In genomic region chr2:165794520-165794882, GRCh38 we compare ENCODE assay signal across 8 cellular contexts. TPM values are rescaled to one million over a fixed set of nuclear protein-coding genes. Genes with fewer than 3 reads are reported as not detected.
DNase-seq lines count a peak whose midpoint lies in the region; ATAC-seq and TF ChIP-seq lines count a peak whose summit lies in the region.

No MANE protein-coding gene starts in this region.

- TF ChIP-seq CTCF in ovary (IDR thresholded peaks at IDR 0.05), result no peak

- peak; percentile 73 for DNase-seq in NK-92 treated with Interleukin-12 subunit alpha and Interleukin-12 subunit beta, amount 100 ng/mL, for 24 hours (lab: John Stamatoyannopoulos, UW)
- DNase-seq in NK-92 (lab: John Stamatoyannopoulos, UW; ENCODE audit: unreplicated experiment) (no peak), NCI-H526 (lab: John Stamatoyannopoulos, UW) (peak; percentile 37 to 69), glomerular visceral epithelial cell (ENCODE audit: extremely low spot score) (peak; percentile 57), ovary (peak in 4 of 5 donors; percentile 18 to 49 (median 37))
- peak; percentile 40 for DNase-seq in activated T-helper 9 cell treated with anti-CD3 and anti-CD28 coated beads, Interleukin-2, amount 50 U/mL, for 16 hours (ENCODE audit: low read depth)

- peak overlapping the region in 1 of 2 donors; percentile 42 for H3K27ac ChIP-seq in ovary
- peak overlapping the region; percentile 83 for H3K27ac ChIP-seq in urinary bladder (ENCODE audit: low read depth)

- peak overlapping the region; percentile 43 for H3K4me3 ChIP-seq in ovary
- peak overlapping the region; percentile 56 for H3K4me3 ChIP-seq in urinary bladder (ENCODE audit: low read depth, low read length)

- ATAC-seq in HG02943 (IDR thresholded peaks at IDR 0.05; ENCODE audit: low read depth, unreplicated experiment), result peak; percentile 99

- intact Hi-C loops in ovary (cut with DNase I), result no loop called here

- no peaks in the 10 kb centered on the region for H3K27me3 ChIP-seq in ovary

- TF ChIP-seq POLR2A in ovary (IDR thresholded peaks at IDR 0.05), result no peak

- TF ChIP-seq EP300 in ovary (IDR thresholded peaks at IDR 0.05), result no peak

- H3K36me3 ChIP-seq in ovary, result no peaks in the 10 kb centered on the region
- no peaks in the 10 kb centered on the region for H3K36me3 ChIP-seq in urinary bladder (ENCODE audit: insufficient read depth)

- no peaks in the 10 kb centered on the region for H3K9me3 ChIP-seq in ovary

- H3K4me1 ChIP-seq in ovary (ENCODE audit: insufficient read depth) (peaks cover 3% of the 10 kb centered on the region), urinary bladder (ENCODE audit: insufficient read depth) (no peaks in the 10 kb centered on the region)

- WGBS in ovary, 3 donors, result 5 to 9% (median 8%) methylated on average over 18 of the region's 18 CpGs
- 7% methylated on average over 18 of the region's 18 CpGs for WGBS in urinary bladder

RNA-seq across cellular contexts. Expression of gene GALNT3, which starts 0.5 kb away (rescaled TPM):
- total RNA-seq in ovary, result 10 to 100 TPM in 1 of 7 donors, 1 to 10 TPM in 6; 2.7 to 32.7 (median 6.4) TPM
- 1 to 10 TPM; 2.7 to 5.2 TPM for polyA plus RNA-seq in ovary
- total RNA-seq in urinary bladder, result 14.0 TPM
- 3.2 TPM for polyA plus RNA-seq in urinary bladder
